ENCODE assay signal across 32 cellular contexts in genomic region chr9:121937248-121937647, GRCh38.
"Had no signal": no experiment of that assay in that cellular context is flagged by ENCODE, and none has a peak within 500 bp of the region (broad histone marks: within the 10 kb centered on the region; RNA-seq: fewer than 3 reads in every experiment).

No MANE protein-coding gene starts in this region.

- H3K4me3 Mint-ChIP-seq: activated CD4-positive, alpha-beta memory T cell treated with anti-CD3 and anti-CD28 coated beads, Interleukin-2, amount 10 ng/mL, durations not matched to agents 7 days and 5 days; activated CD4-positive, alpha-beta T cell treated with anti-CD3 and anti-CD28 coated beads, Interleukin-2, amount 10 ng/mL, durations not matched to agents 7 days and 5 days; activated T-cell treated with anti-CD3 and anti-CD28 coated beads, Interleukin-2, amount 50 U/mL, for 4 hours; activated T-helper 17 cell treated with anti-CD3 and anti-CD28 coated beads, Interleukin-2, amount 50 U/mL, for 72 hours; natural killer cell; stimulated activated memory B cell treated with anti-CD40 and anti-IgM and Interleukin-4, amounts not matched to agents 10 μg/mL and 1 μg/mL and 100 μg/mL, for 72 hours; T-helper 17 cell had no signal

- H3K27me3 Mint-ChIP-seq: activated CD4-positive, alpha-beta memory T cell treated with anti-CD3 and anti-CD28 coated beads, Interleukin-2, amount 10 ng/mL, durations not matched to agents 7 days and 5 days; activated CD4-positive, alpha-beta T cell treated with anti-CD3 and anti-CD28 coated beads, Interleukin-2, amount 10 ng/mL, durations not matched to agents 7 days and 5 days; activated T-helper 17 cell treated with anti-CD3 and anti-CD28 coated beads, Interleukin-2, amount 50 U/mL, for 72 hours; stimulated activated memory B cell treated with anti-CD40 and anti-IgM and Interleukin-4, amounts not matched to agents 10 μg/mL and 1 μg/mL and 100 μg/mL, for 72 hours; T-helper 17 cell had no signal

- H3K4me1 Mint-ChIP-seq: activated CD4-positive, alpha-beta memory T cell treated with anti-CD3 and anti-CD28 coated beads, Interleukin-2, amount 10 ng/mL, durations not matched to agents 7 days and 5 days; activated CD4-positive, alpha-beta T cell treated with anti-CD3 and anti-CD28 coated beads, Interleukin-2, amount 10 ng/mL, durations not matched to agents 7 days and 5 days; activated T-helper 17 cell treated with anti-CD3 and anti-CD28 coated beads, Interleukin-2, amount 50 U/mL, for 72 hours; natural killer cell; T-helper 17 cell had no signal

- H3K9me3 ChIP-seq: esophagus muscularis mucosa, heart left ventricle, left ventricle myocardium inferior, right lobe of liver, stomach, thyroid gland, upper lobe of left lung, vagina had no signal

- H3K27ac Mint-ChIP-seq: activated CD4-positive, alpha-beta memory T cell treated with anti-CD3 and anti-CD28 coated beads, Interleukin-2, amount 10 ng/mL, durations not matched to agents 7 days and 5 days; activated CD4-positive, alpha-beta T cell treated with anti-CD3 and anti-CD28 coated beads, Interleukin-2, amount 10 ng/mL, durations not matched to agents 7 days and 5 days; activated T-helper 17 cell treated with anti-CD3 and anti-CD28 coated beads, Interleukin-2, amount 50 U/mL, for 72 hours; natural killer cell; stimulated activated memory B cell treated with anti-CD40 and anti-IgM and Interleukin-4, amounts not matched to agents 10 μg/mL and 1 μg/mL and 100 μg/mL, for 72 hours; T-helper 17 cell had no signal

- H3K36me3 ChIP-seq: heart left ventricle, left ventricle myocardium inferior, right lobe of liver, stomach, thyroid gland, upper lobe of left lung, vagina had no signal

- ATAC-seq: activated T-cell treated with anti-CD3 and anti-CD28 coated beads, Interleukin-2, amount 50 U/mL, for 4 hours; activated T-helper 17 cell treated with anti-CD3 and anti-CD28 coated beads, Interleukin-2, amount 50 U/mL, for 72 hours; foreskin keratinocyte; heart left ventricle; natural killer cell; right lobe of liver; stimulated activated memory B cell treated with anti-CD40 and anti-IgM and Interleukin-4, amounts not matched to agents 10 μg/mL and 1 μg/mL and 100 μg/mL, for 72 hours; T-helper 17 cell had no signal

- H3K27me3 ChIP-seq: esophagus muscularis mucosa, foreskin keratinocyte, heart left ventricle, right lobe of liver, stomach, thyroid gland, upper lobe of left lung, vagina had no signal

- H3K4me1 ChIP-seq: esophagus muscularis mucosa, foreskin keratinocyte, heart left ventricle, left ventricle myocardium inferior, right lobe of liver, upper lobe of left lung, vagina had no signal

- H3K27ac ChIP-seq: esophagus muscularis mucosa, foreskin keratinocyte, heart left ventricle, left ventricle myocardium inferior, right lobe of liver, skin epidermis, stomach, thyroid gland, upper lobe of left lung, vagina had no signal

- FAIRE-seq: colon had no signal

- H3K4me3 ChIP-seq: esophagus muscularis mucosa, heart left ventricle, left ventricle myocardium inferior, lung, right lobe of liver, skin epidermis, stomach, thyroid gland, upper lobe of left lung, vagina had no signal

- H3K9me3 Mint-ChIP-seq: activated CD4-positive, alpha-beta memory T cell treated with anti-CD3 and anti-CD28 coated beads, Interleukin-2, amount 10 ng/mL, durations not matched to agents 7 days and 5 days; activated CD4-positive, alpha-beta T cell treated with anti-CD3 and anti-CD28 coated beads, Interleukin-2, amount 10 ng/mL, durations not matched to agents 7 days and 5 days; activated T-cell treated with anti-CD3 and anti-CD28 coated beads, Interleukin-2, amount 50 U/mL, for 4 hours; activated T-helper 17 cell treated with anti-CD3 and anti-CD28 coated beads, Interleukin-2, amount 50 U/mL, for 72 hours; natural killer cell; stimulated activated memory B cell treated with anti-CD40 and anti-IgM and Interleukin-4, amounts not matched to agents 10 μg/mL and 1 μg/mL and 100 μg/mL, for 72 hours had no signal

- DNase-seq: activated CD4-positive, alpha-beta memory T cell treated with anti-CD3 and anti-CD28 coated beads, Interleukin-2, amount 10 ng/mL, durations not matched to agents 7 days and 5 days; activated CD4-positive, alpha-beta T cell treated with anti-CD3 and anti-CD28 coated beads for 1 hour; activated CD4-positive, alpha-beta T cell treated with anti-CD3 and anti-CD28 coated beads, Interleukin-2, amount 10 ng/mL, durations not matched to agents 7 days and 5 days; activated gamma-delta T cell treated with Interleukin-2 at 50 U/mL for 16 hours; activated naive CD4-positive, alpha-beta T cell treated with anti-CD3 and anti-CD28 coated beads, Interleukin-2, amount 50 U/mL, for 16 hours; activated T-cell treated with anti-CD3 and anti-CD28 coated beads, Interleukin-2, amount 50 U/mL, for 4 hours; amniotic stem cell; central memory CD4-positive, alpha-beta T cell; dermis blood vessel endothelial cell; effector CD4-positive, alpha-beta T cell; foreskin keratinocyte; heart left ventricle; kidney glomerular epithelial cell; left ventricle myocardium inferior; mesendoderm; natural killer cell; right lobe of liver; stimulated activated CD4-positive, alpha-beta T cell treated with anti-CD3 and anti-CD28 coated beads, Interleukin-1b, Interleukin-23, amount 100 ng/mL, for 48 hours; stimulated activated CD4-positive, alpha-beta T cell treated with anti-CD3 and anti-CD28 coated beads, Interleukin-4, amount 100 ng/mL, for 4 hours; stimulated activated CD8-positive, alpha-beta memory T cell treated with anti-CD3 and anti-CD28 coated beads, Interleukin-4, amount 100 ng/mL, for 48 hours; stomach; T-helper 17 cell; T1000; thyroid gland; upper lobe of left lung had no signal

- H3K36me3 Mint-ChIP-seq: natural killer cell had no signal
